Comparison of ENCODE assay signal across 1 cellular context in the genomic region with DNA sequence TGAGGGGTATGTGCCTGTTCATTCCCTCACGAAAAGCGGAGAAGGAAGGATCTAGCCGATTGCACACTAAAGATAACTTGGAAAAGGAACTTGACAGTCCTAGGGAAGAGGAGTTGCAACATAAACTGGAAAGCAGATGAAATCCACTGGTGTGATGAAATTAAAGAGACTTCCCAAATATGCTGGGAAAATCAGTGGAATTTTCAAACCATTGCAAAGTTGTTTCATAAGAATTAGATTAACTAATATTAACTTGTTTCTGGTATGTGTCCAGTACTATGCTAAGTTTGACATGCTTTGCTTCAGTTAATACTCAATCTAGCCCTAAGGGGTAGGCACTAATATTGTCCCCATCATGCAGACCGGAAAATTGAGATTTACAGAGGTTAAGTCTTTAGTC.
TF ChIP-seq lines count a peak whose summit lies in the region.

No MANE protein-coding gene starts in this region.

TF ChIP-seq in HCT116, 20 proteins besides CTCF, POLR2A, EP300 and RAD21 (continued from another document):
- TF ChIP-seq JUND (IDR thresholded peaks at IDR 0.05): no peak
- no peak for TF ChIP-seq TCF7L2 (IDR thresholded peaks at IDR 0.05; ENCODE audit: borderline replicate concordance, extremely low read depth, insufficient read depth, insufficient read length)
- TF ChIP-seq EZH2 (IDR thresholded peaks at IDR 0.05): no peak
- TF ChIP-seq ELF1 (IDR thresholded peaks at IDR 0.05; ENCODE audit: borderline replicate concordance, low read depth): no peak
- no peak for TF ChIP-seq SP1 (IDR thresholded peaks at IDR 0.05; ENCODE audit: low read depth)
- TF ChIP-seq CBX3 (IDR thresholded peaks at IDR 0.05; ENCODE audit: low read depth): no peak
- TF ChIP-seq ZBTB33 (IDR thresholded peaks at IDR 0.05; ENCODE audit: extremely low read depth, insufficient replicate concordance, low read length): no peak
- no peak for TF ChIP-seq POLR2AphosphoS5 (IDR thresholded peaks at IDR 0.05; ENCODE audit: low read depth, low read length)
- TF ChIP-seq REST (IDR thresholded peaks at IDR 0.05; ENCODE audit: low read depth): no peak
- TF ChIP-seq SRF (IDR thresholded peaks at IDR 0.05; ENCODE audit: low read depth): no peak
- no peak for TF ChIP-seq CEBPB (IDR thresholded peaks at IDR 0.05; ENCODE audit: low read depth)
- no peak for TF ChIP-seq YY1 (IDR thresholded peaks at IDR 0.05; ENCODE audit: extremely low read depth, insufficient replicate concordance, low read depth, low read length)
- TF ChIP-seq ATF3 (IDR thresholded peaks at IDR 0.05): no peak
